Comparison of ENCODE assay signal across 19 cellular contexts in the genomic region with DNA sequence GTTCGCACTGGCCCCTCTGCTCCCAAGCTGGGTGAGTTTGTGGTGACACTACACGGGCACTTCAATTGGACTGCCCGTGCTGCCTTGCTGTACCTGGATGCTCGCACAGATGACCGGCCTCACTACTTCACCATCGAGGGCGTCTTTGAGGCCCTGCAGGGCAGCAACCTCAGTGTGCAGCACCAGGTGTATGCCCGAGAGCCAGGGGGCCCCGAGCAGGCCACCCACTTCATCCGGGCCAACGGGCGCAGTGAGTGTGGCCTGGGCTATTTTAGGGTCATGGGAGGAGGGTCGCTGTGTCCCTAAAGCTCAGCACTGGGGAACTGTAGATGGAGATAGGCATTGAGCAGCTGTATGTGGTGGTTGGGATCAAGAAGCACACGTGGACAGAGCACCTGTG. TPM values are rescaled to one million over a fixed set of nuclear protein-coding genes. Genes with fewer than 3 reads are reported as not detected.
A peak's percentile ranks its signal among the peaks of the same experiment; 100 is the strongest.
DNase-seq lines count a peak whose midpoint lies in the region; ATAC-seq, FAIRE-seq and TF ChIP-seq lines count a peak whose summit lies in the region.
"Had no signal": no experiment of that assay in that cellular context is flagged by ENCODE, and none has a peak within 500 bp of the region (broad histone marks: within the 10 kb centered on the region; RNA-seq: fewer than 3 reads in every experiment).

No MANE protein-coding gene starts in this region.

- dilution Hi-C loops in mammary epithelial cell (cut with HindIII; ENCODE audit: low sequenced_read_pairs), result no loop called here
- dilution Hi-C loops in endothelial cell of umbilical vein (cut with MboI; ENCODE audit: extremely low pct_ligation_motif_present, low sequenced_read_pairs), result no loop called here

- peaks cover 16% of the 10 kb centered on the region for H3K4me1 ChIP-seq in mammary epithelial cell (ENCODE audit: insufficient read depth, low read length)
- H3K4me1 ChIP-seq in endothelial cell of umbilical vein (ENCODE audit: control insufficient read depth, extremely low read depth, insufficient read depth, low read length), result peaks cover 33% of the 10 kb centered on the region
- H3K4me1 ChIP-seq in uterus, result peaks cover 12 to 22% of the 10 kb centered on the region in 2 donors
- peaks cover 37 to 67% (median 49%) of the 10 kb centered on the region in 4 donors for H3K4me1 ChIP-seq in stomach
- H3K4me1 ChIP-seq: parathyroid adenoma had no signal

- H3K27ac ChIP-seq in mammary epithelial cell (ENCODE audit: insufficient read depth, low read depth, low read length) (no peak overlapping the region), endothelial cell of umbilical vein (ENCODE audit: insufficient read depth, low read depth, low read length) (no peak overlapping the region), uterus (peak overlapping the region; percentile 63 to 91), stomach (peak overlapping the region in 1 of 5 donors; percentile 84)
- H3K27ac ChIP-seq: A549, parathyroid adenoma, Peyer's patch had no signal

- no peak for TF ChIP-seq EP300 in stomach (IDR thresholded peaks at IDR 0.05)

- no peak for TF ChIP-seq POLR2A in endothelial cell of umbilical vein (IDR thresholded peaks at IDR 0.05; ENCODE audit: low read depth, low read length)
- no peak for TF ChIP-seq POLR2A in uterus (IDR thresholded peaks at IDR 0.05)
- no peak for TF ChIP-seq POLR2A in stomach (IDR thresholded peaks at IDR 0.05)

- DNase-seq in MCF 10A (ENCODE audit: unreplicated experiment) (no peak), mammary epithelial cell (no peak), endothelial cell of umbilical vein (ENCODE audit: low read depth, low spot score) (no peak), osteocyte (ENCODE audit: extremely low spot score, unreplicated experiment) (no peak), uterus (no peak), foreskin melanocyte (no peak), stomach (no peak)
- DNase-seq: activated CD4-positive, alpha-beta T cell treated with anti-CD3 and anti-CD28 coated beads for 4 hours; activated T-cell treated with anti-CD3 and anti-CD28 coated beads, Interleukin-2, amount 50 U/mL, for 1 hour; erythroblast; NCI-H2029 treated with DMSO at 0.1 percent for 48 hours; Peyer's patch; T-cell had no signal

- in situ Hi-C loops in mammary epithelial cell (cut with MboI; ENCODE audit: low sequenced_read_pairs in 2 of 2), result loop anchor here (5.0 kb wide), 1 partner anchor 89 kb away; no protein-coding TSS in a partner anchor

- TF ChIP-seq CTCF in MCF 10A (IDR thresholded peaks at IDR 0.05; ENCODE audit: unreplicated experiment) (no peak), mammary epithelial cell (conservative IDR thresholded peaks at IDR 0.05 in 1 of 2, IDR thresholded peaks at IDR 0.05 in 1 of 2; ENCODE audit: extremely low read depth in 1 of 2, insufficient read depth in 1 of 2, low read depth in 1 of 2, low read length in 2 of 2) (no peak), endothelial cell of umbilical vein (IDR thresholded peaks at IDR 0.05; ENCODE audit: extremely low read depth in 1 of 2, insufficient read depth in 1 of 2, low read depth in 1 of 2, low read length in 2 of 2) (no peak), osteocyte (IDR thresholded peaks at IDR 0.05) (no peak), uterus (IDR thresholded peaks at IDR 0.05) (no peak), stomach (IDR thresholded peaks at IDR 0.05) (no peak)

- H2AFZ ChIP-seq in mammary epithelial cell (ENCODE audit: low read depth, low read length) (no peak overlapping the region), endothelial cell of umbilical vein (ENCODE audit: low read depth, low read length) (no peak overlapping the region)
- H2AFZ ChIP-seq: parathyroid adenoma had no signal

- H3K36me3 Mint-ChIP-seq in MCF 10A (ENCODE audit: insufficient read depth, unreplicated experiment) (peaks cover 5% of the 10 kb centered on the region), osteocyte (ENCODE audit: unreplicated experiment) (peaks cover 2% of the 10 kb centered on the region)

- no peak overlapping the region for H3K4me3 ChIP-seq in mammary epithelial cell (replicated peaks in 1 of 3; ENCODE audit: insufficient read depth in 1 of 3, low read depth in 2 of 3, low read length in 3 of 3)
- H3K4me3 ChIP-seq in endothelial cell of umbilical vein (replicated peaks in 1 of 3; ENCODE audit: insufficient read depth in 1 of 3, low read depth in 1 of 3, low read length in 3 of 3), result no peak overlapping the region
- H3K4me3 ChIP-seq in uterus, result no peak overlapping the region
- peak overlapping the region in 2 of 4 donors; percentile 2 to 47 for H3K4me3 ChIP-seq in stomach
- H3K4me3 ChIP-seq: A549 had no signal

- H4K20me1 ChIP-seq in mammary epithelial cell (ENCODE audit: insufficient read depth, low read length), result no peaks in the 10 kb centered on the region
- H4K20me1 ChIP-seq in endothelial cell of umbilical vein (replicated peaks; ENCODE audit: control insufficient read depth, extremely low read depth, insufficient read depth, low read length), result no peaks in the 10 kb centered on the region

- no peak overlapping the region for H3K4me3 Mint-ChIP-seq in MCF 10A (ENCODE audit: unreplicated experiment)
- peak overlapping the region; percentile 44 for H3K4me3 Mint-ChIP-seq in osteocyte (ENCODE audit: unreplicated experiment)
- H3K4me3 Mint-ChIP-seq: memory B cell, T-cell had no signal

- H3K9me3 Mint-ChIP-seq in MCF 10A (ENCODE audit: unreplicated experiment) (no peaks in the 10 kb centered on the region), osteocyte (ENCODE audit: unreplicated experiment) (no peaks in the 10 kb centered on the region)
- H3K9me3 Mint-ChIP-seq: memory B cell, T-cell had no signal

- no peaks in the 10 kb centered on the region for H3K36me3 ChIP-seq in mammary epithelial cell (ENCODE audit: insufficient read depth, low read length)
- no peaks in the 10 kb centered on the region for H3K36me3 ChIP-seq in endothelial cell of umbilical vein (ENCODE audit: control insufficient read depth in 2 of 2, extremely low read depth in 1 of 2, insufficient read depth in 2 of 2, low read length in 2 of 2)
- H3K36me3 ChIP-seq in uterus, result no peaks in the 10 kb centered on the region
- H3K36me3 ChIP-seq in stomach, result peaks cover 0 to 5% (median 0%) of the 10 kb centered on the region in 4 donors
- H3K36me3 ChIP-seq: Peyer's patch, tibial nerve had no signal

- H3K27ac Mint-ChIP-seq in MCF 10A (ENCODE audit: low read depth, unreplicated experiment) (peak overlapping the region; percentile 52), osteocyte (ENCODE audit: unreplicated experiment) (peak overlapping the region; percentile 50)
- H3K27ac Mint-ChIP-seq: memory B cell, T-cell had no signal

- H3K27me3 Mint-ChIP-seq in MCF 10A (ENCODE audit: insufficient read depth, unreplicated experiment), result no peaks in the 10 kb centered on the region
- H3K27me3 Mint-ChIP-seq in osteocyte (ENCODE audit: unreplicated experiment), result no peaks in the 10 kb centered on the region
- H3K27me3 Mint-ChIP-seq: T-cell had no signal

- CTCF ChIA-PET in MCF 10A (lab: Yijun Ruan, JAX) (interaction anchor here (0.9 to 2.7 kb wide), 9 partner anchors 17 to 232 kb away, joined by 3 to 24 read pairs (median 5); partner anchors contain the start of gene FAM221B), mammary epithelial cell (lab: Charles Lee; ENCODE audit: low non-redundant PET) (no interaction called here), endothelial cell of umbilical vein (lab: Charles Lee) (interaction anchor here (1.3 to 6.5 kb wide), 5 partner anchors 19 to 89 kb away, joined by 7 to 277 read pairs (median 130); partner anchors contain the start of genes FAM221B, GBA2, HINT2 and RGP1)

- H3K79me2 ChIP-seq in mammary epithelial cell (ENCODE audit: insufficient read depth, low read length), result no peaks in the 10 kb centered on the region
- H3K79me2 ChIP-seq in endothelial cell of umbilical vein (ENCODE audit: control insufficient read depth, insufficient read depth, low read length), result peaks cover 7% of the 10 kb centered on the region
- H3K79me2 ChIP-seq: parathyroid adenoma had no signal

- FAIRE-seq in endothelial cell of umbilical vein (lab: Jason Lieb, UNC), result no peak
- FAIRE-seq: A549, G401.6 had no signal

- BruUV-seq in MCF 10A (replicated peaks; lab: Mats Ljungman, UMichigan) (no TSS peak), mammary epithelial cell (replicated peaks; lab: Mats Ljungman, UMichigan) (no TSS peak), endothelial cell of umbilical vein (replicated peaks; lab: Mats Ljungman, UMichigan) (no TSS peak)

- ATAC-seq in HG03469 (IDR thresholded peaks at IDR 0.05; ENCODE audit: unreplicated experiment), result no peak
- ATAC-seq: A549, T-cell had no signal

- H3K9me3 ChIP-seq in mammary epithelial cell (replicated peaks; ENCODE audit: insufficient read depth, low read length), result no peaks in the 10 kb centered on the region
- no peaks in the 10 kb centered on the region for H3K9me3 ChIP-seq in endothelial cell of umbilical vein (replicated peaks; ENCODE audit: control insufficient read depth, insufficient read depth, low read length)
- no peaks in the 10 kb centered on the region for H3K9me3 ChIP-seq in uterus
- no peaks in the 10 kb centered on the region for H3K9me3 ChIP-seq in stomach
- H3K9me3 ChIP-seq: A549, Peyer's patch, tibial nerve had no signal

- H3K27me3 ChIP-seq in mammary epithelial cell (ENCODE audit: insufficient read depth, low read length) (no peaks in the 10 kb centered on the region), endothelial cell of umbilical vein (ENCODE audit: control insufficient read depth in 2 of 2, insufficient read depth in 2 of 2, low read length in 2 of 2) (no peaks in the 10 kb centered on the region), uterus (no peaks in the 10 kb centered on the region), stomach (peaks cover 0 to 5% (median 0%) of the 10 kb centered on the region in 3 donors)
- H3K27me3 ChIP-seq: Peyer's patch, tibial nerve had no signal

- no peak overlapping the region for H3K9ac ChIP-seq in mammary epithelial cell (ENCODE audit: insufficient read depth, low read length)
- no peak overlapping the region for H3K9ac ChIP-seq in endothelial cell of umbilical vein (replicated peaks; ENCODE audit: extremely low read depth, insufficient read depth, low read length)
- H3K9ac ChIP-seq: parathyroid adenoma had no signal

- 96% methylated on average over 9 of the region's 14 CpGs for WGBS in mammary epithelial cell (ENCODE audit: low coverage, missing lambda C conversion rate)
- WGBS in stomach, 5 donors, result 82 to 94% (median 92%) methylated on average over 8 to 14 of the region's 14 CpGs

- peaks cover 10% of the 10 kb centered on the region for H3K4me1 Mint-ChIP-seq in MCF 10A (ENCODE audit: insufficient read depth, unreplicated experiment)
- peaks cover 37% of the 10 kb centered on the region for H3K4me1 Mint-ChIP-seq in osteocyte (ENCODE audit: unreplicated experiment)

- intact Hi-C loops in MCF 10A (cut with micrococcal nuclease) (loop anchor here (10.0 kb wide), 1 partner anchor 232 kb away; no protein-coding TSS in a partner anchor), mammary epithelial cell (cut with micrococcal nuclease) (no loop called here), endothelial cell of umbilical vein (cut with micrococcal nuclease) (no loop called here), uterus (cut with DNase I; ENCODE audit: low total_unique reads) (loop anchor here (5.0 kb wide), 1 partner anchor 89 kb away; no protein-coding TSS in a partner anchor), stomach (cut with DNase I; ENCODE audit: low total_unique reads) (loop anchor here (5.0 kb wide), 1 partner anchor 89 kb away; no protein-coding TSS in a partner anchor)

- H3K9me1 ChIP-seq in endothelial cell of umbilical vein (replicated peaks; ENCODE audit: control insufficient read depth, extremely low read depth, insufficient read depth, low read length), result no peaks in the 10 kb centered on the region

- POLR2A ChIA-PET in MCF 10A (lab: Yijun Ruan, JAX) (interaction anchor here (1.1 kb wide), 1 partner anchor 114 kb away, joined by 4 read pairs; no protein-coding TSS in a partner anchor), endothelial cell of umbilical vein (lab: Charles Lee) (no interaction called here)

- H3K4me2 ChIP-seq in mammary epithelial cell (ENCODE audit: insufficient read depth, low read depth, low read length), result no peak overlapping the region
- peak overlapping the region; percentile 9 for H3K4me2 ChIP-seq in endothelial cell of umbilical vein (ENCODE audit: insufficient read depth, low read length)
- H3K4me2 ChIP-seq: A549 had no signal

RNA-seq across cellular contexts. Expression of gene NPR2, which starts 1.4 kb away (rescaled TPM):
- total RNA-seq in MCF 10A (2022) (5.7 and 10.0 TPM in 2 replicates), mammary epithelial cell (10 to 100 TPM in 1 of 2 donors, 1 to 10 TPM in 1; 1.3 to 13.3 TPM), endothelial cell of umbilical vein (25.6 and 28.7 TPM in 2 replicates), osteocyte (26.8 and 28.1 TPM in 2 replicates), uterus (10 to 100 TPM in 3 of 4 donors, 1 to 10 TPM in 1; 3.8 to 70.4 (median 31.7) TPM), stomach (10 to 100 TPM in 3 of 5 donors, 1 to 10 TPM in 2; 3.1 to 75.5 (median 14.5) TPM)
- polyA plus RNA-seq in mammary epithelial cell (3.8 TPM), endothelial cell of umbilical vein (14.4 and 16.4 TPM in 2 replicates), stomach (10 to 100 TPM in 1 of 3 donors, 1 to 10 TPM in 2; 4.0 to 11.4 (median 7.0) TPM)
- polyA minus RNA-seq in mammary epithelial cell (29.5 TPM), endothelial cell of umbilical vein (8.4 and 14.5 TPM in 2 replicates)
- polyA plus RNA-seq in endothelial cell of umbilical vein (2011; cell fraction: cytosol; rRNA removed), result 24.6 and 25.9 TPM in 2 replicates
- 113 and 131 TPM in 2 replicates for polyA plus RNA-seq in endothelial cell of umbilical vein (2011; cell fraction: nucleus; rRNA removed)
- 32.5 and 38.4 TPM in 2 replicates for polyA plus RNA-seq in endothelial cell of umbilical vein (2012)
- polyA minus RNA-seq in endothelial cell of umbilical vein (2011; cell fraction: cytosol; rRNA and poly(A)+ RNA removed), result 0.51 TPM
- polyA minus RNA-seq in endothelial cell of umbilical vein (2011; cell fraction: nucleus; rRNA and poly(A)+ RNA removed), result 5.2 and 9.5 TPM in 2 replicates

RNA-seq across cellular contexts. Expression of gene SPAG8, which starts 19.2 kb away (rescaled TPM):
- total RNA-seq in MCF 10A (2022) (0.37 and 1.1 TPM in 2 replicates), mammary epithelial cell (under 1 TPM; 0.82 to 0.83 TPM), endothelial cell of umbilical vein (0.69 TPM in 1 of 2 replicates, not detected in the other), osteocyte (2.4 TPM in 2 replicates), uterus (1 to 10 TPM in 2 of 4 donors, under 1 TPM in 1, not detected in 1; 0.26 to 6.0 (median 4.0) TPM), stomach (1 to 10 TPM in 2 of 5 donors, not detected in 3; 1.7 to 2.7 TPM)
- polyA plus RNA-seq in mammary epithelial cell (0.23 TPM), endothelial cell of umbilical vein (0.21 TPM in 2 replicates), stomach (1 to 10 TPM in 1 of 3 donors, under 1 TPM in 2; 0.19 to 4.1 (median 0.98) TPM)
- polyA minus RNA-seq in mammary epithelial cell (not detected), endothelial cell of umbilical vein (not detected in 2 replicates)
- 0.13 and 0.14 TPM in 2 replicates for polyA plus RNA-seq in endothelial cell of umbilical vein (2011; cell fraction: cytosol; rRNA removed)
- 0.84 and 0.94 TPM in 2 replicates for polyA plus RNA-seq in endothelial cell of umbilical vein (2011; cell fraction: nucleus; rRNA removed)
- 0.12 and 0.62 TPM in 2 replicates for polyA plus RNA-seq in endothelial cell of umbilical vein (2012)
- polyA minus RNA-seq in endothelial cell of umbilical vein (2011; cell fraction: cytosol; rRNA and poly(A)+ RNA removed), result not detected
- polyA minus RNA-seq in endothelial cell of umbilical vein (2011; cell fraction: nucleus; rRNA and poly(A)+ RNA removed), result 0.29 TPM in 1 of 2 replicates, not detected in the other

RNA-seq across cellular contexts. Expression of gene HINT2, which starts 22.0 kb away (rescaled TPM):
- total RNA-seq in MCF 10A (2022) (45.4 and 48.2 TPM in 2 replicates), mammary epithelial cell (10 to 100 TPM; 11.7 to 31.9 TPM), endothelial cell of umbilical vein (27.2 and 37.4 TPM in 2 replicates), osteocyte (35.4 and 36.0 TPM in 2 replicates), uterus (10 to 100 TPM in 3 of 4 donors, not detected in 1; 11.3 to 38.2 (median 31.5) TPM), stomach (10 to 100 TPM in 4 of 5 donors, 1 to 10 TPM in 1; 8.4 to 22.7 (median 17.9) TPM)
- polyA plus RNA-seq in mammary epithelial cell (27.9 TPM), endothelial cell of umbilical vein (41.6 and 42.1 TPM in 2 replicates), stomach (100 to 1,000 TPM in 2 of 3 donors, 10 to 100 TPM in 1; 98.1 to 131 (median 118) TPM)
- polyA minus RNA-seq in mammary epithelial cell (38.3 TPM), endothelial cell of umbilical vein (9.0 and 9.8 TPM in 2 replicates)
- polyA plus RNA-seq in endothelial cell of umbilical vein (2011; cell fraction: cytosol; rRNA removed), result 33.6 and 34.1 TPM in 2 replicates
- polyA plus RNA-seq in endothelial cell of umbilical vein (2011; cell fraction: nucleus; rRNA removed), result 14.6 and 19.0 TPM in 2 replicates
- polyA plus RNA-seq in endothelial cell of umbilical vein (2012), result 28.0 and 31.9 TPM in 2 replicates
- polyA minus RNA-seq in endothelial cell of umbilical vein (2011; cell fraction: cytosol; rRNA and poly(A)+ RNA removed), result 6.8 TPM
- 1.9 and 4.5 TPM in 2 replicates for polyA minus RNA-seq in endothelial cell of umbilical vein (2011; cell fraction: nucleus; rRNA and poly(A)+ RNA removed)

RNA-seq across cellular contexts. Expression of gene FAM221B, which starts 35.7 kb away (rescaled TPM):
- total RNA-seq in MCF 10A (2022) (not detected in 2 replicates), mammary epithelial cell (not detected), endothelial cell of umbilical vein (not detected in 2 replicates), osteocyte (not detected in 2 replicates), uterus (not detected), stomach (not detected)
- polyA plus RNA-seq in mammary epithelial cell (not detected), endothelial cell of umbilical vein (not detected in 2 replicates), stomach (under 1 TPM in 1 of 3 donors, not detected in 2; 0.10 TPM)
- polyA minus RNA-seq in mammary epithelial cell (not detected), endothelial cell of umbilical vein (not detected in 2 replicates)
- polyA plus RNA-seq in endothelial cell of umbilical vein (2011; cell fraction: cytosol; rRNA removed), result not detected in 2 replicates
- polyA plus RNA-seq in endothelial cell of umbilical vein (2011; cell fraction: nucleus; rRNA removed), result not detected in 2 replicates
- polyA plus RNA-seq in endothelial cell of umbilical vein (2012), result not detected in 2 replicates
- not detected for polyA minus RNA-seq in endothelial cell of umbilical vein (2011; cell fraction: cytosol; rRNA and poly(A)+ RNA removed)
- not detected in 2 replicates for polyA minus RNA-seq in endothelial cell of umbilical vein (2011; cell fraction: nucleus; rRNA and poly(A)+ RNA removed)
- total RNA-seq: Peyer's patch, T-cell, tibial nerve had no signal
- polyA plus RNA-seq: A549 had no signal

RNA-seq across cellular contexts. Expression of gene TMEM8B, which starts 36.2 kb away (rescaled TPM):
- total RNA-seq in MCF 10A (2022) (4.6 and 7.0 TPM in 2 replicates), mammary epithelial cell (1 to 10 TPM; 3.8 to 7.5 TPM), endothelial cell of umbilical vein (2.5 and 2.9 TPM in 2 replicates), osteocyte (25.6 and 29.9 TPM in 2 replicates), uterus (10 to 100 TPM in 3 of 4 donors, 1 to 10 TPM in 1; 6.7 to 43.3 (median 14.6) TPM), stomach (10 to 100 TPM in 3 of 5 donors, 1 to 10 TPM in 2; 4.6 to 81.4 (median 11.6) TPM)
- polyA plus RNA-seq in mammary epithelial cell (1.9 TPM), endothelial cell of umbilical vein (3.6 and 3.8 TPM in 2 replicates), stomach (1 to 10 TPM; 7.0 to 9.2 (median 7.0) TPM)
- polyA minus RNA-seq in mammary epithelial cell (3.1 TPM), endothelial cell of umbilical vein (1.9 and 2.5 TPM in 2 replicates)
- polyA plus RNA-seq in endothelial cell of umbilical vein (2011; cell fraction: cytosol; rRNA removed), result 2.0 and 2.5 TPM in 2 replicates
- 4.0 and 7.9 TPM in 2 replicates for polyA plus RNA-seq in endothelial cell of umbilical vein (2011; cell fraction: nucleus; rRNA removed)
- 3.5 and 6.7 TPM in 2 replicates for polyA plus RNA-seq in endothelial cell of umbilical vein (2012)
- 2.5 TPM for polyA minus RNA-seq in endothelial cell of umbilical vein (2011; cell fraction: cytosol; rRNA and poly(A)+ RNA removed)
- polyA minus RNA-seq in endothelial cell of umbilical vein (2011; cell fraction: nucleus; rRNA and poly(A)+ RNA removed), result 1.3 and 1.8 TPM in 2 replicates

Comparison
In these comparisons a context has a peak if more than half of its experiments do, and no peak if none do; other contexts are left out.
1. intact Hi-C loops: an anchor here in MCF 10A (10.0 kb wide), uterus (5.0 kb wide) and stomach (5.0 kb wide); none called in mammary epithelial cell and endothelial cell of umbilical vein.
2. H3K27ac ChIP-seq: peak in uterus (2 of 2); none in mammary epithelial cell (single experiment) and endothelial cell of umbilical vein (single experiment).